1 cellular context compared by ENCODE assay signal in the genomic region with DNA sequence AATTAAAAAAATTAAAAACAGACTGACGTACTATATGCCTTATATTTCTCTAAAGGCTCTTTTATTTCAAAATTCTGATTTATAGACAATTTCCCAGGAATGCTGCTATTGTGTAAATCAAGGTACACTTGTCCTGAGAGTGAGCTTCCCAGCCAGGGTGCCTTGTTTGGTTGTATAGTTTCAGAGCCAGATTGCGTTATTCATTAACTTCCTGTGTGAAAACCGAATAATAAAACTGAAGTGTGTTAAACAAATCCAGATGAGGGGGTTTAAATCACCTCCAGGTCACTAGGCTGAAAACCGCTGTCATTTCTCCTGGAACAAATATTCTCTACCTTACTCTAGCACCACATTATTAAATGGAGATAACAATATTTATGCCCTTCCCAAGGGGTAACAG.
TF ChIP-seq lines count a peak whose summit lies in the region.

No MANE protein-coding gene starts in this region.

TF ChIP-seq in liver, 16 proteins besides CTCF, POLR2A, EP300 and RAD21 (continued from another document):
- TF ChIP-seq SP1 (IDR thresholded peaks at IDR 0.05) (peak; percentile 44), FOXA1 (IDR thresholded peaks at IDR 0.05) (no peak), RXRA (IDR thresholded peaks at IDR 0.05) (peak in 1 of 2 donors; percentile 39), GABPA (IDR thresholded peaks at IDR 0.05 in 1 of 2, conservative IDR thresholded peaks at IDR 0.05 in 1 of 2) (peak in 1 of 2 donors; percentile 13), MAX (IDR thresholded peaks at IDR 0.05) (no peak), ATF3 (IDR thresholded peaks at IDR 0.05) (no peak)
- TF ChIP-seq, protein P1, sequence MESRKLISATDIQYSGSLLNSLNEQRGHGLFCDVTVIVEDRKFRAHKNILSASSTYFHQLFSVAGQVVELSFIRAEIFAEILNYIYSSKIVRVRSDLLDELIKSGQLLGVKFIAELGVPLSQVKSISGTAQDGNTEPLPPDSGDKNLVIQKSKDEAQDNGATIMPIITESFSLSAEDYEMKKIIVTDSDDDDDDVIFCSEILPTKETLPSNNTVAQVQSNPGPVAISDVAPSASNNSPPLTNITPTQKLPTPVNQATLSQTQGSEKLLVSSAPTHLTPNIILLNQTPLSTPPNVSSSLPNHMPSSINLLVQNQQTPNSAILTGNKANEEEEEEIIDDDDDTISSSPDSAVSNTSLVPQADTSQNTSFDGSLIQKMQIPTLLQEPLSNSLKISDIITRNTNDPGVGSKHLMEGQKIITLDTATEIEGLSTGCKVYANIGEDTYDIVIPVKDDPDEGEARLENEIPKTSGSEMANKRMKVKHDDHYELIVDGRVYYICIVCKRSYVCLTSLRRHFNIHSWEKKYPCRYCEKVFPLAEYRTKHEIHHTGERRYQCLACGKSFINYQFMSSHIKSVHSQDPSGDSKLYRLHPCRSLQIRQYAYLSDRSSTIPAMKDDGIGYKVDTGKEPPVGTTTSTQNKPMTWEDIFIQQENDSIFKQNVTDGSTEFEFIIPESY (IDR thresholded peaks at IDR 0.05): peak; percentile 20
- TF ChIP-seq, protein P2, sequence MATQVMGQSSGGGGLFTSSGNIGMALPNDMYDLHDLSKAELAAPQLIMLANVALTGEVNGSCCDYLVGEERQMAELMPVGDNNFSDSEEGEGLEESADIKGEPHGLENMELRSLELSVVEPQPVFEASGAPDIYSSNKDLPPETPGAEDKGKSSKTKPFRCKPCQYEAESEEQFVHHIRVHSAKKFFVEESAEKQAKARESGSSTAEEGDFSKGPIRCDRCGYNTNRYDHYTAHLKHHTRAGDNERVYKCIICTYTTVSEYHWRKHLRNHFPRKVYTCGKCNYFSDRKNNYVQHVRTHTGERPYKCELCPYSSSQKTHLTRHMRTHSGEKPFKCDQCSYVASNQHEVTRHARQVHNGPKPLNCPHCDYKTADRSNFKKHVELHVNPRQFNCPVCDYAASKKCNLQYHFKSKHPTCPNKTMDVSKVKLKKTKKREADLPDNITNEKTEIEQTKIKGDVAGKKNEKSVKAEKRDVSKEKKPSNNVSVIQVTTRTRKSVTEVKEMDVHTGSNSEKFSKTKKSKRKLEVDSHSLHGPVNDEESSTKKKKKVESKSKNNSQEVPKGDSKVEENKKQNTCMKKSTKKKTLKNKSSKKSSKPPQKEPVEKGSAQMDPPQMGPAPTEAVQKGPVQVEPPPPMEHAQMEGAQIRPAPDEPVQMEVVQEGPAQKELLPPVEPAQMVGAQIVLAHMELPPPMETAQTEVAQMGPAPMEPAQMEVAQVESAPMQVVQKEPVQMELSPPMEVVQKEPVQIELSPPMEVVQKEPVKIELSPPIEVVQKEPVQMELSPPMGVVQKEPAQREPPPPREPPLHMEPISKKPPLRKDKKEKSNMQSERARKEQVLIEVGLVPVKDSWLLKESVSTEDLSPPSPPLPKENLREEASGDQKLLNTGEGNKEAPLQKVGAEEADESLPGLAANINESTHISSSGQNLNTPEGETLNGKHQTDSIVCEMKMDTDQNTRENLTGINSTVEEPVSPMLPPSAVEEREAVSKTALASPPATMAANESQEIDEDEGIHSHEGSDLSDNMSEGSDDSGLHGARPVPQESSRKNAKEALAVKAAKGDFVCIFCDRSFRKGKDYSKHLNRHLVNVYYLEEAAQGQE (IDR thresholded peaks at IDR 0.05): peak; percentile 39
